In genomic region chr12:81683881-81684280, GRCh38 we compare ENCODE assay signal across 16 cellular contexts.
A peak's percentile ranks its signal among the peaks of the same experiment; 100 is the strongest.
DNase-seq lines count a peak whose midpoint lies in the region; ATAC-seq lines count a peak whose summit lies in the region.
"Had no signal": no experiment of that assay in that cellular context is flagged by ENCODE, and none has a peak within 500 bp of the region (broad histone marks: within the 10 kb centered on the region; RNA-seq: fewer than 3 reads in every experiment).

No MANE protein-coding gene starts in this region.

- no peaks in the 10 kb centered on the region for H3K36me3 Mint-ChIP-seq in activated T-cell treated with anti-CD3 and anti-CD28 coated beads, Interleukin-2, amount 50 U/mL, for 72 hours (ENCODE audit: insufficient read depth in 2 of 2)
- H3K36me3 Mint-ChIP-seq: CD8-positive, alpha-beta memory T cell had no signal

- ATAC-seq in GM21528 (IDR thresholded peaks at IDR 0.05; ENCODE audit: low FRiP score, unreplicated experiment), result no peak
- ATAC-seq in activated T-cell treated with anti-CD3 and anti-CD28 coated beads, Interleukin-2, amount 50 U/mL, for 72 hours (replicated peaks in 1 of 2), result no peak
- ATAC-seq: HCT116, HepG2 had no signal

- no peaks in the 10 kb centered on the region for H3K27me3 Mint-ChIP-seq in activated T-cell treated with anti-CD3 and anti-CD28 coated beads, Interleukin-2, amount 50 U/mL, for 72 hours (ENCODE audit: low read depth)
- H3K27me3 Mint-ChIP-seq: CD8-positive, alpha-beta memory T cell had no signal

- peak; percentile 55 for DNase-seq in NCI-H2107 treated with DMSO at 0.1 percent for 48 hours (lab: John Stamatoyannopoulos, UW; ENCODE audit: unreplicated experiment)
- DNase-seq in NCI-H2107 (lab: John Stamatoyannopoulos, UW), result no peak
- peak; percentile 55 for DNase-seq in DMS153 (lab: John Stamatoyannopoulos, UW)
- peak; percentile 19 for DNase-seq in NCI-H1436 treated with DMSO at 0.1 percent for 48 hours (lab: John Stamatoyannopoulos, UW)
- DNase-seq in globus pallidus (ENCODE audit: low spot score), result peak; percentile 15
- DNase-seq in NCI-H774 (lab: John Stamatoyannopoulos, UW), result no peak
- DNase-seq in activated T-cell treated with anti-CD3 and anti-CD28 coated beads, Interleukin-2, amount 50 U/mL, for 72 hours, result no peak
- DNase-seq: 8988T; AML-193; Caco-2; CD8-positive, alpha-beta memory T cell; GF-D8; GM23248 had no signal

- no peaks in the 10 kb centered on the region for H3K4me1 Mint-ChIP-seq in activated T-cell treated with anti-CD3 and anti-CD28 coated beads, Interleukin-2, amount 50 U/mL, for 72 hours (ENCODE audit: low read depth)
- H3K4me1 Mint-ChIP-seq: CD8-positive, alpha-beta memory T cell had no signal

- H3K27ac Mint-ChIP-seq in activated T-cell treated with anti-CD3 and anti-CD28 coated beads, Interleukin-2, amount 50 U/mL, for 72 hours, result no peak overlapping the region

- H3K4me3 Mint-ChIP-seq in activated T-cell treated with anti-CD3 and anti-CD28 coated beads, Interleukin-2, amount 50 U/mL, for 72 hours, result no peak overlapping the region
- H3K4me3 Mint-ChIP-seq: CD8-positive, alpha-beta memory T cell had no signal

- H3K9me3 Mint-ChIP-seq in activated T-cell treated with anti-CD3 and anti-CD28 coated beads, Interleukin-2, amount 50 U/mL, for 72 hours, result no peaks in the 10 kb centered on the region

Comparison
In these comparisons a context has a peak if more than half of its experiments do, and no peak if none do; other contexts are left out.
1. DNase-seq: peak in NCI-H2107 treated with DMSO at 0.1 percent for 48 hours (single experiment), DMS153 (single experiment), NCI-H1436 treated with DMSO at 0.1 percent for 48 hours (single experiment) and globus pallidus (single experiment); none in NCI-H2107 (single experiment), NCI-H774 (single experiment) and activated T-cell treated with anti-CD3 and anti-CD28 coated beads, Interleukin-2, amount 50 U/mL, for 72 hours (0 of 2).